26 cellular contexts compared by ENCODE assay signal in genomic region chr4:83657336-83657735, GRCh38.
"Had no signal": no experiment of that assay in that cellular context is flagged by ENCODE, and none has a peak within 500 bp of the region (broad histone marks: within the 10 kb centered on the region; RNA-seq: fewer than 3 reads in every experiment).

No MANE protein-coding gene starts in this region.

- H3K36me3 Mint-ChIP-seq: activated naive CD4-positive, alpha-beta T cell treated with anti-CD3 and anti-CD28 coated beads, Interleukin-2, amount 50 U/mL, for 72 hours; mesothelial cell of epicardium; natural killer cell treated with Interleukin-12 subunit alpha and Interleukin-12 subunit beta and Interleukin-15 and Interleukin-18, amount 100 ng/mL, for 72 hours; stimulated activated effector memory CD8-positive, alpha-beta T cell treated with anti-CD3 and anti-CD28 coated beads, Interleukin-12 subunit alpha, Interleukin-12 subunit beta, amount 100 ng/mL, for 72 hours had no signal

- H3K9me3 Mint-ChIP-seq: activated B cell treated with CpG ODN at 0.5 μM for 24 hours; activated naive CD4-positive, alpha-beta T cell treated with anti-CD3 and anti-CD28 coated beads, Interleukin-2, amount 50 U/mL, for 72 hours; activated T-cell treated with anti-CD3 and anti-CD28 coated beads, Interleukin-2, amount 50 U/mL, for 24 hours; activated T-helper 17 cell treated with anti-CD3 and anti-CD28 coated beads, Interleukin-2, amount 50 U/mL, for 72 hours; central memory CD8-positive, alpha-beta T cell; mesothelial cell of epicardium; natural killer cell treated with Interleukin-12 subunit alpha and Interleukin-12 subunit beta and Interleukin-15 and Interleukin-18, amount 100 ng/mL, for 72 hours; stimulated activated effector memory CD8-positive, alpha-beta T cell treated with anti-CD3 and anti-CD28 coated beads, Interleukin-12 subunit alpha, Interleukin-12 subunit beta, amount 100 ng/mL, for 72 hours; stimulated activated naive CD8-positive, alpha-beta T cell treated with anti-CD3 and anti-CD28 coated beads, Interleukin-15, amount 100 ng/mL, for 72 hours had no signal

- H3K4me3 Mint-ChIP-seq: activated B cell treated with CpG ODN at 0.5 μM for 24 hours; activated CD4-positive, alpha-beta T cell treated with anti-CD3 and anti-CD28 coated beads for 36 hours; activated T-cell treated with anti-CD3 and anti-CD28 coated beads, Interleukin-2, amount 50 U/mL, for 24 hours; activated T-helper 17 cell treated with anti-CD3 and anti-CD28 coated beads, Interleukin-2, amount 50 U/mL, for 72 hours; central memory CD8-positive, alpha-beta T cell; mesothelial cell of epicardium; natural killer cell treated with Interleukin-12 subunit alpha and Interleukin-12 subunit beta and Interleukin-15 and Interleukin-18, amount 100 ng/mL, for 72 hours; stimulated activated effector memory CD8-positive, alpha-beta T cell treated with anti-CD3 and anti-CD28 coated beads, Interleukin-12 subunit alpha, Interleukin-12 subunit beta, amount 100 ng/mL, for 72 hours; stimulated activated naive CD8-positive, alpha-beta T cell treated with anti-CD3 and anti-CD28 coated beads, Interleukin-15, amount 100 ng/mL, for 72 hours had no signal

- H3K4me3 ChIP-seq: ascending aorta, colonic mucosa, heart right ventricle, left ventricle myocardium inferior, ovary, prostate gland, tibial artery, vagina had no signal

- DNase-seq: activated B cell treated with CpG ODN at 0.5 μM for 24 hours; activated CD4-positive, alpha-beta T cell treated with anti-CD3 and anti-CD28 coated beads for 36 hours; activated CD4-positive, alpha-beta T cell treated with anti-CD3 and anti-CD28 coated beads, Interleukin-2, amount 50 U/mL, for 4 hours; activated CD8-positive, alpha-beta memory T cell treated with anti-CD3 and anti-CD28 coated beads for 24 hours; activated CD8-positive, alpha-beta memory T cell treated with anti-CD3 and anti-CD28 coated beads, Interleukin-2, amount 50 U/mL, for 4 hours; activated T-cell treated with anti-CD3 and anti-CD28 coated beads, Interleukin-2, amount 50 U/mL, for 24 hours; brain microvascular endothelial cell; colonic mucosa; foreskin fibroblast; heart right ventricle; left ventricle myocardium inferior; ovary; stimulated activated CD4-positive, alpha-beta T cell treated with anti-CD3 and anti-CD28 coated beads, Interleukin-1b, Interleukin-23, amount 100 ng/mL, for 48 hours; stimulated activated naive CD8-positive, alpha-beta T cell treated with anti-CD3 and anti-CD28 coated beads, Interleukin-15, amount 100 ng/mL, for 72 hours; T-helper 9 cell; tibial artery had no signal

- H3K27ac ChIP-seq: ascending aorta, brain microvascular endothelial cell, colonic mucosa, heart right ventricle, left ventricle myocardium inferior, neutrophil, ovary, prostate gland, tibial artery, vagina had no signal

- H3K27me3 Mint-ChIP-seq: activated T-helper 17 cell treated with anti-CD3 and anti-CD28 coated beads, Interleukin-2, amount 50 U/mL, for 72 hours; stimulated activated naive CD8-positive, alpha-beta T cell treated with anti-CD3 and anti-CD28 coated beads, Interleukin-15, amount 100 ng/mL, for 72 hours had no signal

- H3K9me3 ChIP-seq: ascending aorta, colonic mucosa, heart right ventricle, left ventricle myocardium inferior, neutrophil, ovary, prostate gland, tibial artery, vagina had no signal

- H3K27me3 ChIP-seq: ascending aorta, brain microvascular endothelial cell, colonic mucosa, neutrophil, ovary, vagina had no signal

- H3K27ac Mint-ChIP-seq: activated B cell treated with CpG ODN at 0.5 μM for 24 hours; activated CD4-positive, alpha-beta T cell treated with anti-CD3 and anti-CD28 coated beads for 36 hours; activated naive CD4-positive, alpha-beta T cell treated with anti-CD3 and anti-CD28 coated beads, Interleukin-2, amount 50 U/mL, for 72 hours; activated T-cell treated with anti-CD3 and anti-CD28 coated beads, Interleukin-2, amount 50 U/mL, for 24 hours; activated T-helper 17 cell treated with anti-CD3 and anti-CD28 coated beads, Interleukin-2, amount 50 U/mL, for 72 hours; mesothelial cell of epicardium; natural killer cell treated with Interleukin-12 subunit alpha and Interleukin-12 subunit beta and Interleukin-15 and Interleukin-18, amount 100 ng/mL, for 72 hours; stimulated activated effector memory CD8-positive, alpha-beta T cell treated with anti-CD3 and anti-CD28 coated beads, Interleukin-12 subunit alpha, Interleukin-12 subunit beta, amount 100 ng/mL, for 72 hours; stimulated activated naive CD8-positive, alpha-beta T cell treated with anti-CD3 and anti-CD28 coated beads, Interleukin-15, amount 100 ng/mL, for 72 hours had no signal

- H3K4me1 Mint-ChIP-seq: activated B cell treated with CpG ODN at 0.5 μM for 24 hours; stimulated activated effector memory CD8-positive, alpha-beta T cell treated with anti-CD3 and anti-CD28 coated beads, Interleukin-12 subunit alpha, Interleukin-12 subunit beta, amount 100 ng/mL, for 72 hours had no signal

- H3K4me1 ChIP-seq: ascending aorta, colonic mucosa, heart right ventricle, left ventricle myocardium inferior, prostate gland, tibial artery, vagina had no signal
